9 cellular contexts compared by ENCODE assay signal in the genomic region with DNA sequence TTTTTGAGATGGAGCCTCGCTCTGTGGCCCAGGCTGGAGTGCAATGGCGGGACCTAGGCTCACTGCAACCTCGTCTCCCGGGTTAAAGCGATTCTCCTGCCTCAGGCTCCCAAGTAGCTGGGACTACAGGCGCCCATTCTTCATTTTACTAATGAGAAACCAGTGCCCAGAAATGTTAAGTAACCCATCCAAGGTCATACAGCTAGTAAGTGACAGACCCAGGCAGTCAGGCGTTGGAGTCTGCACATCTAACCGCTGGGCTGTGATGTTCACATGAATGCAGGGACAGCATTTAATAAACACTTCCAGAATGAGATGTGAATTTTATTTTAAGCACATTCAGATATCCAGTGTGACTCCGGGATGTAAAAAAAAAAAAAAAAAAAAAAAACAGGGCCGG. TPM values are rescaled to one million over a fixed set of nuclear protein-coding genes. Genes with fewer than 3 reads are reported as not detected.
DNase-seq lines count a peak whose midpoint lies in the region; ATAC-seq and TF ChIP-seq lines count a peak whose summit lies in the region.
"Had no signal": no experiment of that assay in that cellular context is flagged by ENCODE, and none has a peak within 500 bp of the region (broad histone marks: within the 10 kb centered on the region; RNA-seq: fewer than 3 reads in every experiment).

No MANE protein-coding gene starts in this region.

- H3K4me3 ChIP-seq in heart right ventricle (peak overlapping the region in 8 of 10 donors; percentile 63 to 97 (median 82)), right cardiac atrium (ENCODE audit: low read length) (no peak overlapping the region), iPS-20b (ENCODE audit: low read length) (peak overlapping the region; percentile 98; the same call in 1 of the 2 replicates), tibial artery (peak overlapping the region; percentile 80 to 93), WERI-Rb-1 (ENCODE audit: low read depth, low read length) (no peak overlapping the region; the same call in 1 of the 2 replicates)

- intact Hi-C loops in heart right ventricle (cut with DNase I) = loop anchor here in 3 of 10 donors (5.0 to 10.0 kb wide), 3 partner anchors 54 to 66 kb away; partner anchors contain the start of gene ATXN3 (in 2 of the 3)
- intact Hi-C loops in right cardiac atrium (cut with DNase I) = no loop called here
- intact Hi-C loops in tibial artery (cut with DNase I; ENCODE audit: low total_unique reads) = loop anchor here (10.0 kb wide), 1 partner anchor 64 kb away; the partner anchor contains the start of gene ATXN3

- CTCF ChIA-PET in activated CD8-positive, alpha-beta memory T cell treated with anti-CD3 and anti-CD28 coated beads, Interleukin-2, amount 10 ng/mL, durations not matched to agents 7 days and 5 days (lab: Charles Lee) = interaction anchor here (0.6 to 2.4 kb wide), 4 partner anchors 9 to 690 kb away, joined by 3 to 24 read pairs (median 4); partner anchors contain the start of gene ATXN3

- peak in 1 of 2 donors; percentile 17 for DNase-seq in heart right ventricle
- DNase-seq in right cardiac atrium = no peak
- DNase-seq in activated CD8-positive, alpha-beta memory T cell treated with anti-CD3 and anti-CD28 coated beads, Interleukin-2, amount 10 ng/mL, durations not matched to agents 7 days and 5 days = no peak
- no peak for DNase-seq in tibial artery
- DNase-seq in mucosa of gallbladder (ENCODE audit: low spot score) = no peak
- DNase-seq in WERI-Rb-1 = no peak

- no peaks in the 10 kb centered on the region for H3K9me3 Mint-ChIP-seq in activated CD8-positive, alpha-beta memory T cell treated with anti-CD3 and anti-CD28 coated beads, Interleukin-2, amount 10 ng/mL, durations not matched to agents 7 days and 5 days (ENCODE audit: low read depth)

- no peak overlapping the region for H3K4me3 Mint-ChIP-seq in activated CD8-positive, alpha-beta memory T cell treated with anti-CD3 and anti-CD28 coated beads, Interleukin-2, amount 10 ng/mL, durations not matched to agents 7 days and 5 days

- 81 to 86% methylated on average over 10 of the region's 10 CpGs for WGBS in heart right ventricle, 2 donors
- 86% methylated on average over 10 of the region's 10 CpGs for WGBS in right cardiac atrium

- TF ChIP-seq CTCF in heart right ventricle (IDR thresholded peaks at IDR 0.05) = no peak
- no peak for TF ChIP-seq CTCF in tibial artery (IDR thresholded peaks at IDR 0.05)
- no peak for TF ChIP-seq CTCF in WERI-Rb-1 (IDR thresholded peaks at IDR 0.05; ENCODE audit: low read depth, low read length)

- peaks cover 7 to 44% (median 36%) of the 10 kb centered on the region in 9 donors for H3K4me1 ChIP-seq in heart right ventricle
- H3K4me1 ChIP-seq in right cardiac atrium (ENCODE audit: control insufficient read depth, insufficient read depth, low read length) = peaks cover 4% of the 10 kb centered on the region
- peaks cover 1% of the 10 kb centered on the region; the same call in 1 of the 2 replicates for H3K4me1 ChIP-seq in iPS-20b (ENCODE audit: insufficient read depth, low read length)
- peaks cover 0 to 40% (median 24%) of the 10 kb centered on the region in 4 donors for H3K4me1 ChIP-seq in tibial artery

- H3K27me3 Mint-ChIP-seq in activated CD8-positive, alpha-beta memory T cell treated with anti-CD3 and anti-CD28 coated beads, Interleukin-2, amount 10 ng/mL, durations not matched to agents 7 days and 5 days = no peaks in the 10 kb centered on the region

- H3K9ac ChIP-seq in iPS-20b (ENCODE audit: low read depth, low read length) = no peak overlapping the region

- H3K36me3 ChIP-seq in heart right ventricle (peaks cover 0 to 33% (median 3%) of the 10 kb centered on the region in 9 donors), iPS-20b (ENCODE audit: insufficient read depth, low read depth, low read length) (no peaks in the 10 kb centered on the region), tibial artery (peaks cover 9 to 31% (median 22%) of the 10 kb centered on the region in 3 donors), WERI-Rb-1 (peaks cover 7% of the 10 kb centered on the region)

- peaks cover 33% of the 10 kb centered on the region for H3K4me1 Mint-ChIP-seq in activated CD8-positive, alpha-beta memory T cell treated with anti-CD3 and anti-CD28 coated beads, Interleukin-2, amount 10 ng/mL, durations not matched to agents 7 days and 5 days

- H3K9me3 ChIP-seq in heart right ventricle (peaks cover 0 to 7% (median 0%) of the 10 kb centered on the region in 11 donors), right cardiac atrium (ENCODE audit: control insufficient read depth, low read length) (no peaks in the 10 kb centered on the region), iPS-20b (ENCODE audit: insufficient read depth, low read depth, low read length) (no peaks in the 10 kb centered on the region), tibial artery (no peaks in the 10 kb centered on the region), WERI-Rb-1 (ENCODE audit: severe bottlenecking) (no peaks in the 10 kb centered on the region)

- ATAC-seq in heart right ventricle (peak in 4 of 8 donors; percentile 25 to 45 (median 33)), right cardiac atrium (no peak), HG02588 (IDR thresholded peaks at IDR 0.05; ENCODE audit: unreplicated experiment) (no peak)
- no peak for ATAC-seq in activated CD8-positive, alpha-beta memory T cell treated with anti-CD3 and anti-CD28 coated beads, Interleukin-2, amount 10 ng/mL, durations not matched to agents 7 days and 5 days

- peaks cover 8% of the 10 kb centered on the region for H3K36me3 Mint-ChIP-seq in activated CD8-positive, alpha-beta memory T cell treated with anti-CD3 and anti-CD28 coated beads, Interleukin-2, amount 10 ng/mL, durations not matched to agents 7 days and 5 days

- H3K27me3 ChIP-seq in heart right ventricle (no peaks in the 10 kb centered on the region), right cardiac atrium (ENCODE audit: control insufficient read depth, insufficient read depth) (no peaks in the 10 kb centered on the region), iPS-20b (ENCODE audit: insufficient read depth, low read length) (no peaks in the 10 kb centered on the region), tibial artery (no peaks in the 10 kb centered on the region), WERI-Rb-1 (ENCODE audit: insufficient read depth, low read depth, severe bottlenecking) (no peaks in the 10 kb centered on the region)
- H3K27me3 ChIP-seq: neutrophil had no signal

- peak overlapping the region; percentile 41 for H3K27ac Mint-ChIP-seq in activated CD8-positive, alpha-beta memory T cell treated with anti-CD3 and anti-CD28 coated beads, Interleukin-2, amount 10 ng/mL, durations not matched to agents 7 days and 5 days

- H3K27ac ChIP-seq in heart right ventricle (peak overlapping the region in 9 of 10 donors; percentile 93 to 100 (median 96)), right cardiac atrium (ENCODE audit: low read length) (no peak overlapping the region), iPS-20b (ENCODE audit: low read length) (no peak overlapping the region), tibial artery (peak overlapping the region; percentile 94 to 100), WERI-Rb-1 (no peak overlapping the region; the same call in 1 of the 2 replicates)

RNA-seq across cellular contexts. Expression of gene TRIP11, which starts 1.3 kb away (rescaled TPM):
- 10 to 100 TPM; 46.5 to 73.3 (median 59.7) TPM for total RNA-seq in heart right ventricle
- 1 to 10 TPM; 4.0 to 8.1 TPM for polyA plus RNA-seq in heart right ventricle
- total RNA-seq in right cardiac atrium = 10 to 100 TPM; 48.3 to 61.1 (median 55.5) TPM
- 6.9 TPM for polyA plus RNA-seq in right cardiac atrium
- total RNA-seq in activated CD8-positive, alpha-beta memory T cell treated with anti-CD3 and anti-CD28 coated beads, Interleukin-2, amount 10 ng/mL, durations not matched to agents 7 days and 5 days = 10 to 100 TPM; 39.2 to 47.4 TPM
- total RNA-seq in mucosa of gallbladder = 83.0 TPM

Comparison
In these comparisons a context has a peak if more than half of its experiments do, and no peak if none do; other contexts are left out.
1. H3K27ac ChIP-seq: peak in heart right ventricle (9 of 10) and tibial artery (2 of 2); none in right cardiac atrium (single experiment), iPS-20b (single experiment) and WERI-Rb-1 (single experiment).
2. H3K4me3 ChIP-seq: peak in heart right ventricle (8 of 10), iPS-20b (single experiment) and tibial artery (2 of 2); none in right cardiac atrium (single experiment) and WERI-Rb-1 (single experiment).